8 cellular contexts compared by ENCODE assay signal in genomic region chr4:128565565-128566186, GRCh38.
DNase-seq lines count a peak whose midpoint lies in the region; ATAC-seq, FAIRE-seq and TF ChIP-seq lines count a peak whose summit lies in the region.

No MANE protein-coding gene starts in this region.

- DNase-seq in BJ (ENCODE audit: low read depth): no peak
- peak; percentile 52 for DNase-seq in NCI-H69 (lab: John Stamatoyannopoulos, UW)
- DNase-seq in midbrain (lab: John Stamatoyannopoulos, UW): peak; percentile 16
- DNase-seq in GM12891 (ENCODE audit: insufficient read length, low spot score): no peak

- H3K27me3 ChIP-seq in BJ (ENCODE audit: control insufficient read depth, insufficient read depth, low read length): no peaks in the 10 kb centered on the region

- peak; percentile 54 for TF ChIP-seq CTCF in BJ (IDR thresholded peaks at IDR 0.05; ENCODE audit: insufficient read depth, low read depth, low read length)

- no peak for TF ChIP-seq POLR2A in GM12891 (IDR thresholded peaks at IDR 0.05; ENCODE audit: low read depth, low read length)

- ATAC-seq in GM18868 (IDR thresholded peaks at IDR 0.05; ENCODE audit: unreplicated experiment): peak; percentile 65
- ATAC-seq in HG02571 (IDR thresholded peaks at IDR 0.05; ENCODE audit: unreplicated experiment): no peak
- no peak for ATAC-seq in HG02870 (IDR thresholded peaks at IDR 0.05; ENCODE audit: unreplicated experiment)

- intact Hi-C loops in dendritic cell treated with granulocyte-macrophage colony-stimulating factor and Interleukin-4, amounts not matched to agents 40 ng/mL and 50 ng/mL, for 4 days (cut with micrococcal nuclease): loop anchor here (5.0 to 10.0 kb wide), 3 partner anchors 108 to 297 kb away; partner anchors contain the start of gene PGRMC2

- H3K4me1 Mint-ChIP-seq in dendritic cell treated with granulocyte-macrophage colony-stimulating factor and Interleukin-4, amounts not matched to agents 40 ng/mL and 50 ng/mL, for 4 days (ENCODE audit: low read depth): peaks cover 73% of the 10 kb centered on the region

- no peak overlapping the region for H3K4me3 ChIP-seq in BJ (ENCODE audit: low read depth, low read length)

- CTCF ChIA-PET in BJ (lab: Yijun Ruan, JAX): interaction anchor here (0.7 to 0.9 kb wide), 2 partner anchors 49 to 112 kb away, joined by 3 read pairs; no protein-coding TSS in a partner anchor

- POLR2A ChIA-PET in BJ (lab: Charles Lee): no interaction called here

- H3K4me3 Mint-ChIP-seq in dendritic cell treated with granulocyte-macrophage colony-stimulating factor and Interleukin-4, amounts not matched to agents 40 ng/mL and 50 ng/mL, for 4 days: no peak overlapping the region

- peak overlapping the region; percentile 55 for H3K27ac Mint-ChIP-seq in dendritic cell treated with granulocyte-macrophage colony-stimulating factor and Interleukin-4, amounts not matched to agents 40 ng/mL and 50 ng/mL, for 4 days

- no peaks in the 10 kb centered on the region for H3K36me3 Mint-ChIP-seq in dendritic cell treated with granulocyte-macrophage colony-stimulating factor and Interleukin-4, amounts not matched to agents 40 ng/mL and 50 ng/mL, for 4 days (ENCODE audit: low read depth)

- H3K27me3 Mint-ChIP-seq in dendritic cell treated with granulocyte-macrophage colony-stimulating factor and Interleukin-4, amounts not matched to agents 40 ng/mL and 50 ng/mL, for 4 days: no peaks in the 10 kb centered on the region

- H3K36me3 ChIP-seq in BJ (ENCODE audit: control insufficient read depth, insufficient read depth, low read length): no peaks in the 10 kb centered on the region

- no peaks in the 10 kb centered on the region for H3K9me3 Mint-ChIP-seq in dendritic cell treated with granulocyte-macrophage colony-stimulating factor and Interleukin-4, amounts not matched to agents 40 ng/mL and 50 ng/mL, for 4 days

- no peak for FAIRE-seq in GM12891 (lab: Jason Lieb, UNC)

TF ChIP-seq in GM12891, 5 proteins besides CTCF, POLR2A, EP300 and RAD21:
- TF ChIP-seq POLR2AphosphoS5 (IDR thresholded peaks at IDR 0.05; ENCODE audit: low read depth, low read length): no peak
- TF ChIP-seq POU2F2 (IDR thresholded peaks at IDR 0.05; ENCODE audit: low read depth, low read length): no peak
- TF ChIP-seq TAF1 (IDR thresholded peaks at IDR 0.05; ENCODE audit: low read depth, low read length): no peak
- TF ChIP-seq PAX5 (IDR thresholded peaks at IDR 0.05; ENCODE audit: insufficient read depth, low read length, severe bottlenecking): no peak
- no peak for TF ChIP-seq SPI1 (IDR thresholded peaks at IDR 0.05; ENCODE audit: low read depth, low read length)
TF ChIP-seq in GM12891: peak in this region for 0.

Comparison
In these comparisons a context has a peak if more than half of its experiments do, and no peak if none do; other contexts are left out.
1. DNase-seq: peak in NCI-H69 (single experiment) and midbrain (single experiment); none in BJ (single experiment) and GM12891 (single experiment).